In genomic region chr15:73930790-73931281, GRCh38 we compare ENCODE assay signal across 13 cellular contexts. TPM values are rescaled to one million over a fixed set of nuclear protein-coding genes. Genes with fewer than 3 reads are reported as not detected.
DNase-seq lines count a peak whose midpoint lies in the region; TF ChIP-seq lines count a peak whose summit lies in the region.
"Had no signal": no experiment of that assay in that cellular context is flagged by ENCODE, and none has a peak within 500 bp of the region (broad histone marks: within the 10 kb centered on the region; RNA-seq: fewer than 3 reads in every experiment).

No MANE protein-coding gene starts in this region.

- H3K27me3 ChIP-seq in adipocyte (replicated peaks; ENCODE audit: control insufficient read depth, insufficient read depth, low read length) = no peaks in the 10 kb centered on the region
- H3K27me3 ChIP-seq in smooth muscle cell (ENCODE audit: low read depth) = no peaks in the 10 kb centered on the region

- no peaks in the 10 kb centered on the region for H3K36me3 Mint-ChIP-seq in glutamatergic neuron (ENCODE audit: unreplicated experiment)

- 44% methylated on average over 7 of the region's 7 CpGs for WGBS in smooth muscle cell (ENCODE audit: low lambda C conversion rate)

- H3K4me3 ChIP-seq in adipocyte (ENCODE audit: low read length) (peak overlapping the region; percentile 84), smooth muscle cell (no peak overlapping the region)

- H3K4me1 ChIP-seq in adipocyte (ENCODE audit: control insufficient read depth, insufficient read depth, low read length) (peaks cover 60% of the 10 kb centered on the region), smooth muscle cell (ENCODE audit: low read depth) (peaks cover 30% of the 10 kb centered on the region)

- H3K9me3 Mint-ChIP-seq in glutamatergic neuron (ENCODE audit: unreplicated experiment) = peaks cover 21% of the 10 kb centered on the region

- TF ChIP-seq CTCF in glutamatergic neuron (IDR thresholded peaks at IDR 0.05; ENCODE audit: partially characterized antibody, unreplicated experiment) (no peak), smooth muscle cell (IDR thresholded peaks at IDR 0.05; ENCODE audit: borderline replicate concordance, insufficient read depth, poor library complexity, severe bottlenecking) (no peak)

- peak overlapping the region; percentile 96 for H3K4me2 ChIP-seq in smooth muscle cell

- peak overlapping the region; percentile 99 for H3K4me3 Mint-ChIP-seq in glutamatergic neuron (ENCODE audit: unreplicated experiment)

- peaks cover 69% of the 10 kb centered on the region for H4K20me1 ChIP-seq in smooth muscle cell (ENCODE audit: low read depth)

- H3K9me3 ChIP-seq in adipocyte (ENCODE audit: control insufficient read depth, low read length) (no peaks in the 10 kb centered on the region), smooth muscle cell (replicated peaks; ENCODE audit: low read depth) (no peaks in the 10 kb centered on the region)

- DNase-seq in ELR (ENCODE audit: low read depth) = peak; percentile 37
- DNase-seq in adipocyte (ENCODE audit: low read depth) = peak; percentile 88
- no peak for DNase-seq in glutamatergic neuron
- no peak for DNase-seq in smooth muscle cell (lab: John Stamatoyannopoulos, UW; ENCODE audit: unreplicated experiment)
- DNase-seq in DMS 273 (lab: John Stamatoyannopoulos, UW; ENCODE audit: unreplicated experiment) = no peak
- DNase-seq in effector CD8-positive, alpha-beta T cell (lab: John Stamatoyannopoulos, UW) = no peak
- DNase-seq in NCI-H2029 treated with DMSO at 0.1 percent for 48 hours (lab: John Stamatoyannopoulos, UW) = no peak
- DNase-seq in activated naive CD4-positive, alpha-beta T cell treated with Interleukin-2 at 50 U/mL for 16 hours = no peak
- DNase-seq: activated CD4-positive, CD25-positive, alpha-beta regulatory T cell treated with anti-CD3 and anti-CD28 coated beads, Interleukin-2, amount 50 U/mL, for 72 hours; Kasumi-1; midbrain; retina had no signal

- peaks cover 39% of the 10 kb centered on the region for H3K4me1 Mint-ChIP-seq in glutamatergic neuron (ENCODE audit: low read depth, unreplicated experiment)

- H3K9ac ChIP-seq in adipocyte (ENCODE audit: low read length) (peak overlapping the region; percentile 85), smooth muscle cell (ENCODE audit: low read depth) (peak overlapping the region; percentile 80)

- H3F3A ChIP-seq in smooth muscle cell (ENCODE audit: low read depth) = no peaks in the 10 kb centered on the region

- peaks cover 88% of the 10 kb centered on the region for H3K79me2 ChIP-seq in smooth muscle cell (ENCODE audit: low read depth)

- H2AFZ ChIP-seq in smooth muscle cell (ENCODE audit: low read depth) = no peak overlapping the region

- H3K36me3 ChIP-seq in adipocyte (ENCODE audit: control insufficient read depth, insufficient read depth, low read length, severe bottlenecking) (no peaks in the 10 kb centered on the region), smooth muscle cell (ENCODE audit: low read depth) (no peaks in the 10 kb centered on the region)

- no peak overlapping the region for H3K27ac Mint-ChIP-seq in glutamatergic neuron (ENCODE audit: unreplicated experiment)

- peak overlapping the region; percentile 96 for H3K27ac ChIP-seq in smooth muscle cell (ENCODE audit: low read depth)

- peaks cover 14% of the 10 kb centered on the region for H3K27me3 Mint-ChIP-seq in glutamatergic neuron (ENCODE audit: unreplicated experiment)

RNA-seq across cellular contexts. Expression of gene LOXL1, which starts 4.6 kb away (rescaled TPM):
- total RNA-seq in glutamatergic neuron (ENCODE audit: unreplicated experiment) (163 TPM), smooth muscle cell (239 and 252 TPM in 2 replicates)
- polyA plus RNA-seq in smooth muscle cell = 736 and 899 TPM in 2 replicates

RNA-seq across cellular contexts. Expression of gene TBC1D21, which starts 57.5 kb away (rescaled TPM):
- total RNA-seq in glutamatergic neuron (ENCODE audit: unreplicated experiment) = not detected
- not detected in 2 replicates for total RNA-seq in smooth muscle cell
- not detected in 2 replicates for polyA plus RNA-seq in smooth muscle cell
- total RNA-seq: NCI-H460 had no signal

Comparison
In these comparisons a context has a peak if more than half of its experiments do, and no peak if none do; other contexts are left out.
1. DNase-seq: peak in ELR (single experiment) and adipocyte (single experiment); none in glutamatergic neuron (single experiment), smooth muscle cell (single experiment), DMS 273 (single experiment), effector CD8-positive, alpha-beta T cell (single experiment), NCI-H2029 treated with DMSO at 0.1 percent for 48 hours (single experiment) and activated naive CD4-positive, alpha-beta T cell treated with Interleukin-2 at 50 U/mL for 16 hours (single experiment).